ENCODE assay signal across 8 cellular contexts in the genomic region with DNA sequence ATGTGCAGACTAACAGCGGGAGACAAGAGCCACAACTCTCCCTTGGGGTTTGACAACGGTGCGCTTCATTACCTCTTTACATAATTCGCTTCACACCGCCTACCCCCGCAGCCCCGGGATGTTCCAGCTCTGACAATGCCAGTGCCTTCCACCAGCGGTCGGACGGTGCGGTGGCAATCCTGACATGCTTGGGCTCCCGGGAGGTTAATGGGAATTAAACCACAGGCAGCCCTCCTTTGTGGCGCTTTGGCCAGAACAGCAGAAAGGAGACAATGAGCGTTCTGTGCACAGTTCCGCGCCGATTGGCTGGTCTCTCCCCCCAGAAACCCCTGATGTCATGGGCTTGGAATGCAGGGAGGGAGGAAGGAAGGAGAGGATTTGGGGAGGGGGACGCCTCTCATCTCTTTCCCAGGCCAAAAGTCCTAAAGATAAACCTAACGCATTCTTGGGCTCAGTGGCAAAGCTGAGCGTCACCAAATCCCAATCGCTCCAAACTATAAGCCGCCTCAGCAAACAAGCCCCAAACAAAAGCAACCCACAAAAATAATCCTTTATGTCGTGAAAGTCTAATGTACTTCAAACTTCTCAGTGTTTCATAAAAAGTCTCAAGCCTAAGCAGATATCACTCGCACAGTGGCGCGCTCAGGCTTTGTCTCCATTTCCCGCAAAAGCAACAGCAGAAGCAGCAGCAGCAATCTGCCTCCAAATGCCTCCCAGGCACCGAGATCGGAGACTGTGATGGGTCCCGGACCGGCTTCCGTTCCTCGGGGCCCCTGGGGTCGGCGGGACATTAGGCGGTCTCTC. TPM values are rescaled to one million over a fixed set of nuclear protein-coding genes. Genes with fewer than 3 reads are reported as not detected.
DNase-seq lines count a peak whose midpoint lies in the region; ATAC-seq lines count a peak whose summit lies in the region.

No MANE protein-coding gene starts in this region.

- H3K27me3 ChIP-seq in subcutaneous abdominal adipose tissue (ENCODE audit: control insufficient read depth in 5 of 5, insufficient read depth in 4 of 5, low read length in 5 of 5): no peaks in the 10 kb centered on the region

- peaks cover 17% of the 10 kb centered on the region for H3K4me1 Mint-ChIP-seq in activated CD8-positive, alpha-beta T cell treated with anti-CD3 and anti-CD28 coated beads, Interleukin-2, amount 10 ng/mL, durations not matched to agents 7 days and 5 days (ENCODE audit: low read depth)

- H3K36me3 ChIP-seq in subcutaneous abdominal adipose tissue (ENCODE audit: control insufficient read depth in 5 of 5, insufficient read depth in 5 of 5, low read length in 5 of 5): no peaks in the 10 kb centered on the region

- ATAC-seq in GM21529 (IDR thresholded peaks at IDR 0.05; ENCODE audit: unreplicated experiment): peak; percentile 6
- ATAC-seq in activated CD8-positive, alpha-beta T cell treated with anti-CD3 and anti-CD28 coated beads, Interleukin-2, amount 10 ng/mL, durations not matched to agents 7 days and 5 days: no peak

- DNase-seq in COR-L47 (lab: John Stamatoyannopoulos, UW): peak; percentile 74
- DNase-seq in NCI-H1694 (lab: John Stamatoyannopoulos, UW): peak; percentile 61
- peak; percentile 39 for DNase-seq in activated CD8-positive, alpha-beta T cell treated with anti-CD3 and anti-CD28 coated beads, Interleukin-2, amount 10 ng/mL, durations not matched to agents 7 days and 5 days
- DNase-seq in fibroblast of gingiva (ENCODE audit: low read depth): peak; percentile 79
- peak; percentile 18 for DNase-seq in middle frontal gyrus (ENCODE audit: extremely low spot score, low spot score)
- DNase-seq in KG1 (lab: John Stamatoyannopoulos, UW): no peak

- H3K9ac ChIP-seq in subcutaneous abdominal adipose tissue (ENCODE audit: low read length in 5 of 5): peak overlapping the region; percentile 68 to 98 (median 97)

- no peak overlapping the region for H3K27ac Mint-ChIP-seq in activated CD8-positive, alpha-beta T cell treated with anti-CD3 and anti-CD28 coated beads, Interleukin-2, amount 10 ng/mL, durations not matched to agents 7 days and 5 days

- H3K4me3 Mint-ChIP-seq in activated CD8-positive, alpha-beta T cell treated with anti-CD3 and anti-CD28 coated beads, Interleukin-2, amount 10 ng/mL, durations not matched to agents 7 days and 5 days: peak overlapping the region; percentile 84

- H3K9me3 Mint-ChIP-seq in activated CD8-positive, alpha-beta T cell treated with anti-CD3 and anti-CD28 coated beads, Interleukin-2, amount 10 ng/mL, durations not matched to agents 7 days and 5 days (ENCODE audit: insufficient read depth): no peaks in the 10 kb centered on the region

- H3K9me3 ChIP-seq in subcutaneous abdominal adipose tissue (ENCODE audit: control insufficient read depth in 5 of 5, low read length in 5 of 5): no peaks in the 10 kb centered on the region

- H3K4me3 ChIP-seq in subcutaneous abdominal adipose tissue (ENCODE audit: low read depth in 1 of 5, low read length in 5 of 5): peak overlapping the region; percentile 66 to 96 (median 89)

- CTCF ChIA-PET in activated CD8-positive, alpha-beta T cell treated with anti-CD3 and anti-CD28 coated beads, Interleukin-2, amount 10 ng/mL, durations not matched to agents 7 days and 5 days (lab: Charles Lee): interaction anchor here (1.9 kb wide), 1 partner anchor 118 kb away, joined by 7 read pairs; no protein-coding TSS in a partner anchor

- H3K27ac ChIP-seq in subcutaneous abdominal adipose tissue (ENCODE audit: low read depth, low read length): peak overlapping the region; percentile 93

- H3K36me3 Mint-ChIP-seq in activated CD8-positive, alpha-beta T cell treated with anti-CD3 and anti-CD28 coated beads, Interleukin-2, amount 10 ng/mL, durations not matched to agents 7 days and 5 days (ENCODE audit: low read depth): no peaks in the 10 kb centered on the region

- peaks cover 33% of the 10 kb centered on the region for H3K27me3 Mint-ChIP-seq in activated CD8-positive, alpha-beta T cell treated with anti-CD3 and anti-CD28 coated beads, Interleukin-2, amount 10 ng/mL, durations not matched to agents 7 days and 5 days (ENCODE audit: low read depth)

- peaks cover 4 to 74% (median 61%) of the 10 kb centered on the region in 5 donors for H3K4me1 ChIP-seq in subcutaneous abdominal adipose tissue (ENCODE audit: control insufficient read depth in 5 of 5, insufficient read depth in 5 of 5, low read length in 5 of 5)

- POLR2A ChIA-PET in activated CD8-positive, alpha-beta T cell treated with anti-CD3 and anti-CD28 coated beads, Interleukin-2, amount 10 ng/mL, durations not matched to agents 7 days and 5 days (lab: Charles Lee): no interaction called here

RNA-seq across cellular contexts. Expression of a gene that starts 1.1 kb away (rescaled TPM):
- total RNA-seq in activated CD8-positive, alpha-beta T cell treated with anti-CD3 and anti-CD28 coated beads, Interleukin-2, amount 10 ng/mL, durations not matched to agents 7 days and 5 days: 1 to 10 TPM; 6.1 to 7.2 TPM
